8 cellular contexts compared by ENCODE assay signal in genomic region chr1:16759650-16760455, GRCh38. TPM values are rescaled to one million over a fixed set of nuclear protein-coding genes. Genes with fewer than 3 reads are reported as not detected.
DNase-seq lines count a peak whose midpoint lies in the region; ATAC-seq and TF ChIP-seq lines count a peak whose summit lies in the region.
"Not testable (repeated sequence)": the region's sequence is repeated elsewhere in the genome, so short reads cannot be mapped to it uniquely, and the experiment has no call there.

No MANE protein-coding gene starts in this region.

- POLR2A ChIA-PET in T-cell (lab: Charles Lee) = not testable (repeated sequence)

- not testable (repeated sequence) for H3K36me3 Mint-ChIP-seq in GM23338 (ENCODE audit: low read depth); T-cell; activated T-cell treated with anti-CD3 and anti-CD28 coated beads, Interleukin-2, amount 50 U/mL, for 4 hours (ENCODE audit: insufficient read depth); osteocyte (ENCODE audit: unreplicated experiment); type B pancreatic cell

- ATAC-seq in GM23338 (peak; percentile 87), T-cell (replicated peaks in 1 of 4) (peak; percentile 41 to 69 (median 60)), esophagus mucosa (peak; percentile 33), lung (ENCODE audit: insufficient read depth, low FRiP score) (peak; percentile 76)
- peak; percentile 43 to 58 for ATAC-seq in activated T-cell treated with anti-CD3 and anti-CD28 coated beads, Interleukin-2, amount 50 U/mL, for 4 hours

- peak overlapping the region; percentile 41; the same call in 1 of the 2 replicates for H3K4me3 ChIP-seq in GM23338
- H3K4me3 ChIP-seq in hepatocyte, lung: not testable (repeated sequence)

- not testable (repeated sequence) for H3K36me3 ChIP-seq in GM23338 (ENCODE audit: insufficient read depth); hepatocyte (replicated peaks; ENCODE audit: insufficient read depth, low read depth); lung (ENCODE audit: control insufficient read depth in 2 of 2, insufficient read depth in 2 of 2, low read length in 2 of 2)

- H3K9me3 ChIP-seq in hepatocyte (ENCODE audit: low read depth); lung (ENCODE audit: control insufficient read depth in 2 of 2, insufficient read depth in 1 of 2, low read length in 1 of 2): not testable (repeated sequence)

- not testable (repeated sequence) for H3K79me2 ChIP-seq in GM23338 (replicated peaks; ENCODE audit: insufficient read depth); hepatocyte

- H3K4me2 ChIP-seq in GM23338 = peak overlapping the region; percentile 65; the same call in 1 of the 2 replicates
- H3K4me2 ChIP-seq in hepatocyte = peak overlapping the region; percentile 49

- H3F3A ChIP-seq in GM23338 (replicated peaks; ENCODE audit: low read depth) = not testable (repeated sequence)

- H3K4me1 ChIP-seq in GM23338 (ENCODE audit: insufficient read depth); hepatocyte (ENCODE audit: insufficient read depth); lung (ENCODE audit: control insufficient read depth in 2 of 2, insufficient read depth in 2 of 2, low read length in 2 of 2): not testable (repeated sequence)

- not testable (repeated sequence) for H3K27ac Mint-ChIP-seq in GM23338; T-cell; osteocyte (ENCODE audit: unreplicated experiment); type B pancreatic cell

- not testable (repeated sequence) for H3K9me2 ChIP-seq in GM23338 (ENCODE audit: insufficient read depth); hepatocyte (replicated peaks; ENCODE audit: insufficient read depth)

- H3K27ac ChIP-seq in GM23338 (ENCODE audit: low read depth); hepatocyte; lung (ENCODE audit: low read depth in 1 of 2, low read length in 1 of 2): not testable (repeated sequence)

- H3K27me3 ChIP-seq in GM23338 (ENCODE audit: insufficient read depth) = peaks cover 25% of the 10 kb centered on the region
- H3K27me3 ChIP-seq in hepatocyte; lung (ENCODE audit: control insufficient read depth, insufficient read depth): not testable (repeated sequence)

- H2AFZ ChIP-seq in GM23338, hepatocyte: not testable (repeated sequence)

- 43% methylated on average over 13 of the region's 62 CpGs for WGBS in hepatocyte (ENCODE audit: low lambda C conversion rate, missing lambda C conversion rate)
- 40 to 53% methylated on average over 10 to 17 of the region's 62 CpGs for WGBS in lung, 2 donors

- CTCF ChIA-PET in T-cell (lab: Charles Lee) = not testable (repeated sequence)

- not testable (repeated sequence) for H3K4me1 Mint-ChIP-seq in GM23338; T-cell; activated T-cell treated with anti-CD3 and anti-CD28 coated beads, Interleukin-2, amount 50 U/mL, for 4 hours (ENCODE audit: low read depth); osteocyte (ENCODE audit: unreplicated experiment); type B pancreatic cell (ENCODE audit: unreplicated experiment)

- not testable (repeated sequence) for H3K9me3 Mint-ChIP-seq in GM23338; T-cell; activated T-cell treated with anti-CD3 and anti-CD28 coated beads, Interleukin-2, amount 50 U/mL, for 4 hours; osteocyte (ENCODE audit: unreplicated experiment); type B pancreatic cell

- not testable (repeated sequence) for H3K4me3 Mint-ChIP-seq in GM23338; T-cell; activated T-cell treated with anti-CD3 and anti-CD28 coated beads, Interleukin-2, amount 50 U/mL, for 4 hours; osteocyte (ENCODE audit: unreplicated experiment); type B pancreatic cell

- DNase-seq in GM23338 (ENCODE audit: low spot score); T-cell; activated T-cell treated with anti-CD3 and anti-CD28 coated beads, Interleukin-2, amount 50 U/mL, for 4 hours; lung (ENCODE audit: low spot score): not testable (repeated sequence)
- DNase-seq in hepatocyte (ENCODE audit: low spot score) = peak; percentile 2
- peak; percentile 70 for DNase-seq in osteocyte (ENCODE audit: extremely low spot score, unreplicated experiment)
- peak; percentile 54 for DNase-seq in type B pancreatic cell (ENCODE audit: extremely low spot score, unreplicated experiment)

- H3K27me3 Mint-ChIP-seq in GM23338 (ENCODE audit: insufficient read depth, low read depth, poor library complexity) (peaks cover 10% of the 10 kb centered on the region), T-cell (peaks cover 0 to 10% of the 10 kb centered on the region in 2 donors)
- not testable (repeated sequence) for H3K27me3 Mint-ChIP-seq in activated T-cell treated with anti-CD3 and anti-CD28 coated beads, Interleukin-2, amount 50 U/mL, for 4 hours (ENCODE audit: low read depth); osteocyte (ENCODE audit: unreplicated experiment); type B pancreatic cell

- not testable (repeated sequence) for TF ChIP-seq CTCF in GM23338 (conservative IDR thresholded peaks at IDR 0.05; ENCODE audit: low read depth in 2 of 2); hepatocyte (IDR thresholded peaks at IDR 0.05; ENCODE audit: poor library complexity); lung (IDR thresholded peaks at IDR 0.05; ENCODE audit: control extremely low read depth, extremely low read depth); osteocyte (IDR thresholded peaks at IDR 0.05); type B pancreatic cell (conservative IDR thresholded peaks at IDR 0.05)

- H4K20me1 ChIP-seq in GM23338 (replicated peaks; ENCODE audit: insufficient read depth); hepatocyte (ENCODE audit: insufficient read depth, poor library complexity, severe bottlenecking): not testable (repeated sequence)

RNA-seq across cellular contexts. Expression of gene RNU1-4, which starts 19.5 kb away (rescaled TPM):
- total RNA-seq in GM23338 (2014; rRNA removed; shearing (Covaris generic)) = under 0.01 TPM in 1 of 2 replicates, not detected in the other
- polyA plus RNA-seq in GM23338 (2016; fragmentation: Nextera tagmentation; extraction: Ambion mirVana) (not detected in 2 replicates), hepatocyte (not detected in 2 replicates), lung (not detected)
- total RNA-seq in T-cell (1,000 to 10,000 TPM; 2,148 to 4,743 (median 3,650) TPM), esophagus mucosa (6,387 TPM), hepatocyte (under 0.01 TPM in 2 replicates), lung (1,000 to 10,000 TPM in 1 of 2 donors, under 1 TPM in 1; under 0.01 to 3,134 TPM), osteocyte (2,650 and 2,859 TPM in 2 replicates), type B pancreatic cell (ENCODE audit: low replicate concordance) (2,993 and 3,564 TPM in 2 replicates)
- total RNA-seq in activated T-cell treated with anti-CD3 and anti-CD28 coated beads, Interleukin-2, amount 50 U/mL, for 4 hours = 1,000 to 10,000 TPM; 1,321 to 1,622 (median 1,616) TPM

Comparison
In these comparisons a context has a peak if more than half of its experiments do, and no peak if none do; other contexts are left out.
1. ATAC-seq: peak in every context shown above with its lines; median percentile 87 in GM23338; 76 in lung; 60 in T-cell; 50 in activated T-cell treated with anti-CD3 and anti-CD28 coated beads, Interleukin-2, amount 50 U/mL, for 4 hours; 33 in esophagus mucosa.